Comparison of ENCODE assay signal across 13 cellular contexts in the genomic region with DNA sequence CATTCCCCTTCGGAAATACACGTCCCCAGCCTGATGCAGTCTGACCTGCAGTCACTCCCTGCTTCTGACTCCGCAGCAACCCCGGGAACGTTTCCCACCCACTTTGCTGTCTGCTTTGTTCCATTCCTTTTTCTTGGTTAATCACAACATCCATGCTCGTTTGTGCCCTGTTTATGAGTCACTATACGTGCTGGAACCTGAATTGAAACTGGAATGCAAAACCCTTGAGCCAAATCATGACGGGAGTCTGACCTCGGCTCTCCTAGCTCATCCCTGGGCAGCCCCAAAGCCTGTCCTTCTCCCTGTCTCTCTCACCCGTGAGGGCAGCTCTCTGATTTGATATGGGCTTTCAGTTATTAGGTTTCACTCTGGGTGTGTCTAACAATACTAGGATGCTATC. TPM values are rescaled to one million over a fixed set of nuclear protein-coding genes. Genes with fewer than 3 reads are reported as not detected.
DNase-seq lines count a peak whose midpoint lies in the region; TF ChIP-seq lines count a peak whose summit lies in the region.
"Had no signal": no experiment of that assay in that cellular context is flagged by ENCODE, and none has a peak within 500 bp of the region (broad histone marks: within the 10 kb centered on the region; RNA-seq: fewer than 3 reads in every experiment).

No MANE protein-coding gene starts in this region.

- H3K27ac Mint-ChIP-seq in chondrocyte (ENCODE audit: unreplicated experiment), result peak overlapping the region; percentile 92

- POLR2A ChIA-PET in AG04449 (lab: Yijun Ruan, JAX), result no interaction called here

- CTCF ChIA-PET in AG04449 (lab: Yijun Ruan, JAX), result interaction anchor here (1.4 to 2.2 kb wide), 2 partner anchors 9 to 368 kb away, joined by 3 to 8 read pairs; no protein-coding TSS in a partner anchor

- H3K27me3 Mint-ChIP-seq in chondrocyte (ENCODE audit: low read depth), result no peaks in the 10 kb centered on the region

- TF ChIP-seq CTCF in AG04449 (IDR thresholded peaks at IDR 0.05; ENCODE audit: insufficient read depth, low read length, missing control alignments) (no peak), chondrocyte (IDR thresholded peaks at IDR 0.05) (no peak)

- peak overlapping the region; percentile 18; the same call in 1 of the 2 replicates for H3K4me3 ChIP-seq in AG04449 (ENCODE audit: low read depth, low read length)
- H3K4me3 ChIP-seq: adrenal gland, upper lobe of right lung had no signal

- H3K4me1 Mint-ChIP-seq in chondrocyte (ENCODE audit: low read depth), result peaks cover 85% of the 10 kb centered on the region

- H3K36me3 Mint-ChIP-seq in chondrocyte (ENCODE audit: low read depth), result no peaks in the 10 kb centered on the region
- H3K36me3 Mint-ChIP-seq: naive thymus-derived CD8-positive, alpha-beta T cell had no signal

- no peaks in the 10 kb centered on the region for H3K9me3 Mint-ChIP-seq in chondrocyte (ENCODE audit: low read depth)
- H3K9me3 Mint-ChIP-seq: naive thymus-derived CD8-positive, alpha-beta T cell had no signal

- peak; percentile 60 for DNase-seq in AG04449 (ENCODE audit: low read depth, low spot score)
- peak; percentile 91 for DNase-seq in M059J (ENCODE audit: low read depth)
- no peak for DNase-seq in chondrocyte (ENCODE audit: low spot score)
- peak; percentile 49 to 85 for DNase-seq in lung microvascular endothelial cell (ENCODE audit: low read depth in 2 of 2)
- no peak for DNase-seq in NCI-H774 (lab: John Stamatoyannopoulos, UW)
- DNase-seq in GOT3 (lab: John Stamatoyannopoulos, UW), result no peak
- DNase-seq in hypothalamus (lab: John Stamatoyannopoulos, UW), result no peak
- no peak for DNase-seq in NCI-H2029 treated with DMSO at 0.1 percent for 48 hours (lab: John Stamatoyannopoulos, UW)
- DNase-seq: DMS79 treated with DMSO at 0.1 percent for 48 hours; naive thymus-derived CD8-positive, alpha-beta T cell; stimulated activated CD4-positive, alpha-beta T cell treated with anti-CD3 and anti-CD28 coated beads, Interleukin-12 subunit alpha, Interleukin-12 subunit beta, amount 100 ng/mL, for 4 hours; upper lobe of right lung had no signal

- H3K4me3 Mint-ChIP-seq in chondrocyte (ENCODE audit: unreplicated experiment), result peak overlapping the region; percentile 7
- H3K4me3 Mint-ChIP-seq: naive thymus-derived CD8-positive, alpha-beta T cell had no signal

RNA-seq across cellular contexts. Expression of a gene that starts 57.1 kb away (rescaled TPM):
- total RNA-seq in M059J (2014; rRNA removed; shearing (Covaris generic)), result 5.8 and 5.9 TPM in 2 replicates
- 58.6 to 137 TPM (median 137 TPM) in 3 replicates for total RNA-seq in chondrocyte
- 71.7 and 180 TPM in 2 replicates for total RNA-seq in lung microvascular endothelial cell

Comparison
In these comparisons a context has a peak if more than half of its experiments do, and no peak if none do; other contexts are left out.
1. DNase-seq: peak in AG04449 (single experiment), M059J (single experiment) and lung microvascular endothelial cell (2 of 2); none in chondrocyte (single experiment), NCI-H774 (single experiment), GOT3 (single experiment), hypothalamus (0 of 51) and NCI-H2029 treated with DMSO at 0.1 percent for 48 hours (single experiment).